In the genomic region with DNA sequence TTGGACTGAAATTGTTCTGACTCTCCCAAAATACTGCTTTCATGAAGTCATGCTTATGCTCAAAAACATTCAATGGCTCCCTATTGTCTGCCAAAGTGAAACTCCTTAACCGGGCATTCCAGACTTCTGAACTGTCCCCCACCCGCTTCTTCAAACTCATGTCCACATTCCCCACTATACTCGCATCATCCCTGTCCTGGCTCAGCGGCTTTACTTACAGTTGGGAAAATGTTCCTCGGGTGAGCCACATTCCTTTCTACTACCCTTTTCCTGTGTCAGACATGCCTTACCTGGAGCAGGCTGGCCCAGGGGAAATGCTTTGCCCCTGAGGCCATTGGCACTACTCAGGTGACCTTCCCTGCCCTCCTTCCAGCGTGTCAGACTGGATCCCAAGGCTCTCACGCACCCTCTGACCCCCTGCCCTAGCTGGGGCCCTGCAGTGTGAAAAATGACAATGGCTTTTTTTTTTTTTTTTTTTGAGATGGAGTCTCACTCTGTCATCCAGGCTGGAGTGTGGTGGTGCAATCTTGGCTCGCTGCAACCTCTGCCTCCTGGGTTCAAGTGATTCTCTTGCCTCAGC, we compare ENCODE assay signal across 11 cellular contexts. TPM values are rescaled to one million over a fixed set of nuclear protein-coding genes. Genes with fewer than 3 reads are reported as not detected.
DNase-seq lines count a peak whose midpoint lies in the region; ATAC-seq and TF ChIP-seq lines count a peak whose summit lies in the region.
"Had no signal": no experiment of that assay in that cellular context is flagged by ENCODE, and none has a peak within 500 bp of the region (broad histone marks: within the 10 kb centered on the region; RNA-seq: fewer than 3 reads in every experiment).

No MANE protein-coding gene starts in this region.

- no peaks in the 10 kb centered on the region for H3K9me3 ChIP-seq in CD4-positive, alpha-beta T cell (ENCODE audit: control insufficient read depth, low read length)
- no peaks in the 10 kb centered on the region for H3K9me3 ChIP-seq in RWPE2 (ENCODE audit: severe bottlenecking)
- H3K9me3 ChIP-seq in gastroesophageal sphincter: no peaks in the 10 kb centered on the region
- no peaks in the 10 kb centered on the region for H3K9me3 ChIP-seq in SJCRH30 (replicated peaks)
- H3K9me3 ChIP-seq: BLaER1 had no signal

- H3K36me3 ChIP-seq in RWPE2 (ENCODE audit: low read depth): peaks cover 12% of the 10 kb centered on the region; the same call in 1 of the 2 replicates
- H3K36me3 ChIP-seq in gastroesophageal sphincter: no peaks in the 10 kb centered on the region
- no peaks in the 10 kb centered on the region for H3K36me3 ChIP-seq in SJCRH30
- H3K36me3 ChIP-seq: BLaER1 had no signal

- TF ChIP-seq CTCF in CD4-positive, alpha-beta T cell (IDR thresholded peaks at IDR 0.05): no peak
- TF ChIP-seq CTCF in RWPE2 (IDR thresholded peaks at IDR 0.05; ENCODE audit: poor library complexity, severe bottlenecking): no peak
- TF ChIP-seq CTCF in gastroesophageal sphincter (IDR thresholded peaks at IDR 0.05): no peak

- H3K27ac Mint-ChIP-seq in CD4-positive, alpha-beta T cell: no peak overlapping the region

- CTCF ChIA-PET in CD4-positive, alpha-beta T cell (lab: Charles Lee): no interaction called here

- peaks cover 22% of the 10 kb centered on the region for H3K4me1 Mint-ChIP-seq in CD4-positive, alpha-beta T cell (ENCODE audit: low read depth)

- no peak for TF ChIP-seq POLR2A in gastroesophageal sphincter (IDR thresholded peaks at IDR 0.05)

- peaks cover 17% of the 10 kb centered on the region for H3K27me3 Mint-ChIP-seq in CD4-positive, alpha-beta T cell

- peaks cover 65% of the 10 kb centered on the region for H3K4me1 ChIP-seq in RWPE2 (ENCODE audit: insufficient read depth, poor library complexity, severe bottlenecking)
- H3K4me1 ChIP-seq in gastroesophageal sphincter: peaks cover 0 to 77% (median 53%) of the 10 kb centered on the region in 3 donors
- peaks cover 30% of the 10 kb centered on the region for H3K4me1 ChIP-seq in SJCRH30

- POLR2A ChIA-PET in CD4-positive, alpha-beta T cell (lab: Charles Lee): no interaction called here

- H3K4me3 ChIP-seq in RWPE2 (ENCODE audit: severe bottlenecking) (no peak overlapping the region), gastroesophageal sphincter (no peak overlapping the region), SJCRH30 (no peak overlapping the region)
- H3K4me3 ChIP-seq: BLaER1 had no signal

- no peaks in the 10 kb centered on the region for H3K9me3 Mint-ChIP-seq in CD4-positive, alpha-beta T cell
- H3K9me3 Mint-ChIP-seq: effector memory CD8-positive, alpha-beta T cell had no signal

- H3K27ac ChIP-seq in CD4-positive, alpha-beta T cell (ENCODE audit: low read depth, low read length): no peak overlapping the region
- H3K27ac ChIP-seq in RWPE2 (ENCODE audit: poor library complexity, severe bottlenecking): peak overlapping the region; percentile 89
- peak overlapping the region in 3 of 4 donors; percentile 84 to 94 (median 87) for H3K27ac ChIP-seq in gastroesophageal sphincter
- H3K27ac ChIP-seq in SJCRH30: no peak overlapping the region

- peak overlapping the region; percentile 4 for H3K4me3 Mint-ChIP-seq in CD4-positive, alpha-beta T cell
- H3K4me3 Mint-ChIP-seq: effector memory CD8-positive, alpha-beta T cell had no signal

- WGBS in gastroesophageal sphincter (ENCODE audit: low coverage in 1 of 2), 2 donors: 84 to 100% methylated on average over 1 to 7 of the region's 8 CpGs

- intact Hi-C loops in CD4-positive, alpha-beta T cell (cut with DNase I, micrococcal nuclease): no loop called here

- no peak for TF ChIP-seq EP300 in gastroesophageal sphincter (IDR thresholded peaks at IDR 0.05)

- ATAC-seq in CD4-positive, alpha-beta T cell (ENCODE audit: poor library complexity): no peak
- peak; percentile 64 for ATAC-seq in RWPE2 (ENCODE audit: low read depth)
- no peak for ATAC-seq in gastroesophageal sphincter
- ATAC-seq: effector memory CD8-positive, alpha-beta T cell had no signal

- H3K27me3 ChIP-seq in CD4-positive, alpha-beta T cell (ENCODE audit: control insufficient read depth, insufficient read depth, low read length): peaks cover 11% of the 10 kb centered on the region
- no peaks in the 10 kb centered on the region for H3K27me3 ChIP-seq in RWPE2 (ENCODE audit: insufficient read depth, poor library complexity, severe bottlenecking)
- H3K27me3 ChIP-seq in gastroesophageal sphincter: peaks cover 50% of the 10 kb centered on the region
- no peaks in the 10 kb centered on the region for H3K27me3 ChIP-seq in SJCRH30

- DNase-seq in CD4-positive, alpha-beta T cell: no peak
- DNase-seq in RWPE2 (ENCODE audit: low spot score) (peak; percentile 87), renal cortical epithelial cell (ENCODE audit: low read depth) (peak; percentile 54), SJCRH30 (no peak), CD1c-positive myeloid dendritic cell (ENCODE audit: extremely low spot score) (no peak), HuH-7 (ENCODE audit: low spot score) (no peak), NCI-H446 treated with DMSO at 0.1 percent for 48 hours (lab: John Stamatoyannopoulos, UW) (no peak)
- DNase-seq: effector memory CD8-positive, alpha-beta T cell; NCI-H446 had no signal

- no peaks in the 10 kb centered on the region for H3K36me3 Mint-ChIP-seq in CD4-positive, alpha-beta T cell (ENCODE audit: low read depth)

RNA-seq across cellular contexts. Expression of gene CYGB, which starts 5.3 kb away (rescaled TPM):
- total RNA-seq in CD4-positive, alpha-beta T cell: not detected
- total RNA-seq in gastroesophageal sphincter (10 to 100 TPM; 12.6 to 23.2 (median 18.8) TPM), renal cortical epithelial cell (10.3 and 49.8 TPM in 2 replicates)
- not detected in 2 replicates for total RNA-seq in SJCRH30 (2014; rRNA removed; shearing (Covaris generic))

RNA-seq across cellular contexts. Expression of gene PRCD, which starts 7.7 kb away (rescaled TPM):
- total RNA-seq in CD4-positive, alpha-beta T cell: not detected
- 10 to 100 TPM in 1 of 4 donors, 1 to 10 TPM in 2, under 1 TPM in 1; 0.57 to 11.2 (median 2.3) TPM for total RNA-seq in gastroesophageal sphincter
- 0.94 and 5.0 TPM in 2 replicates for total RNA-seq in renal cortical epithelial cell
- 2.1 and 3.4 TPM in 2 replicates for total RNA-seq in SJCRH30 (2014; rRNA removed; shearing (Covaris generic))

RNA-seq across cellular contexts. Expression of gene RHBDF2, which starts 30.9 kb away (rescaled TPM):
- 10 to 100 TPM; 22.6 to 24.9 TPM for total RNA-seq in CD4-positive, alpha-beta T cell
- total RNA-seq in gastroesophageal sphincter: 10 to 100 TPM in 1 of 4 donors, 1 to 10 TPM in 3; 7.3 to 20.5 (median 8.5) TPM
- total RNA-seq in renal cortical epithelial cell: 30.0 and 40.1 TPM in 2 replicates
- 2.4 and 2.5 TPM in 2 replicates for total RNA-seq in SJCRH30 (2014; rRNA removed; shearing (Covaris generic))

RNA-seq across cellular contexts. Expression of gene ST6GALNAC2, which starts 53.5 kb away (rescaled TPM):
- total RNA-seq in CD4-positive, alpha-beta T cell: 1 to 10 TPM in 1 of 2 experiments, under 1 TPM in 1; 0.49 to 1.2 TPM
- total RNA-seq in gastroesophageal sphincter (10 to 100 TPM in 2 of 4 donors, 1 to 10 TPM in 2; 5.4 to 27.1 (median 10.6) TPM), renal cortical epithelial cell (3.5 and 8.0 TPM in 2 replicates)
- total RNA-seq in SJCRH30 (2014; rRNA removed; shearing (Covaris generic)): 0.20 TPM in 1 of 2 replicates, not detected in the other

Comparison
In these comparisons a context has a peak if more than half of its experiments do, and no peak if none do; other contexts are left out.
1. DNase-seq: peak in RWPE2 (single experiment) and renal cortical epithelial cell (single experiment); none in CD4-positive, alpha-beta T cell (0 of 10), SJCRH30 (0 of 2), CD1c-positive myeloid dendritic cell (single experiment), HuH-7 (single experiment) and NCI-H446 treated with DMSO at 0.1 percent for 48 hours (single experiment).
2. H3K27ac ChIP-seq: peak in RWPE2 (single experiment) and gastroesophageal sphincter (3 of 4); none in CD4-positive, alpha-beta T cell (single experiment) and SJCRH30 (single experiment).
3. RNA of gene CYGB, which starts 5.3 kb away (total RNA-seq): 12.6 to 23.2 TPM in gastroesophageal sphincter and 10.3 to 49.8 TPM in renal cortical epithelial cell; not detected in CD4-positive, alpha-beta T cell and not detected in SJCRH30; every median in the first group is over 10 times any median in the second.